In the genomic region with DNA sequence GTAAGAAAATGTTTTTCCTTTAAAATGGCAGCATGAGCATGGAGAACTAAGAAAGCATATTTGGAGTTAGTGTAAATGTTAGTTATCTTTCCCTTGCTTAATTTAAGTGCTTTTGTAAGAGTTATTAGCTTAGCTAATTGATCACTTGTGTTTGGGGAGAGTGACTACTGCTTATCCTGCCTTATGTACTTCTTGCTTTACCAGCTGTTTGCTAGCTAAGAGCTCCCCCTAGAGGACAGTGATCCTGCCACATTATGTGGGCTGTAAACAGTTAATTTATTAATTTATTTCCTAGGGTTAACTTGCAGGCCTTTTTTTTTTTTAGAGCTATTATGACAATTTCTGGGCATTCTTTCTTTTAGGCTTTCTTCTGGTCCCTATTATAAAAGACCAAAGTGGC, we compare ENCODE assay signal across 16 cellular contexts.
A peak's percentile ranks its signal among the peaks of the same experiment; 100 is the strongest.
DNase-seq lines count a peak whose midpoint lies in the region; ATAC-seq and TF ChIP-seq lines count a peak whose summit lies in the region.
"Had no signal": no experiment of that assay in that cellular context is flagged by ENCODE, and none has a peak within 500 bp of the region (broad histone marks: within the 10 kb centered on the region; RNA-seq: fewer than 3 reads in every experiment).

No MANE protein-coding gene starts in this region.

- peaks cover 84 to 89% of the 10 kb centered on the region in 2 experiments for H3K9me3 Mint-ChIP-seq in H9
- peaks cover 0 to 14% (median 3%) of the 10 kb centered on the region in 7 donors for H3K9me3 Mint-ChIP-seq in CD14-positive monocyte

- H3K14ac ChIP-seq in H9 (ENCODE audit: insufficient read depth, low read length) = no peak overlapping the region

- H3K4ac ChIP-seq in H9 (ENCODE audit: low read depth, low read length) = no peak overlapping the region

- H3K4me3 Mint-ChIP-seq in H9 (no peak overlapping the region), CD14-positive monocyte (no peak overlapping the region)
- H3K4me3 Mint-ChIP-seq: activated naive CD8-positive, alpha-beta T cell treated with anti-CD3 and anti-CD28 coated beads for 36 hours had no signal

- H2BK20ac ChIP-seq in H9 (ENCODE audit: low read depth, low read length, poor library complexity, severe bottlenecking) = no peak overlapping the region

- H3K27me3 ChIP-seq in DND-41 (ENCODE audit: insufficient read depth, low read length, poor library complexity) (no peaks in the 10 kb centered on the region), H9 (ENCODE audit: insufficient read depth, low read length) (no peaks in the 10 kb centered on the region)
- H3K27me3 ChIP-seq: esophagus muscularis mucosa, SJSA1, stomach had no signal

- H4K20me1 ChIP-seq in DND-41 (ENCODE audit: insufficient read depth, low read length) (no peaks in the 10 kb centered on the region), H9 (ENCODE audit: control insufficient read depth, insufficient read depth, insufficient read length) (no peaks in the 10 kb centered on the region)

- H3K9ac ChIP-seq in DND-41 (ENCODE audit: low read depth, low read length) (no peak overlapping the region), H9 (ENCODE audit: extremely low read depth, insufficient read length, low read length) (no peak overlapping the region)

- H3K79me2 ChIP-seq in DND-41 (ENCODE audit: insufficient read depth, low read length) (no peaks in the 10 kb centered on the region), H9 (ENCODE audit: insufficient read depth, low read length) (no peaks in the 10 kb centered on the region)

- H4K91ac ChIP-seq in H9 (ENCODE audit: insufficient read length, low read depth, low read length) = no peak overlapping the region

- H3K36me3 Mint-ChIP-seq in H9 (ENCODE audit: insufficient read depth in 1 of 3, low read depth in 3 of 3) (peaks cover 16 to 36% (median 17%) of the 10 kb centered on the region in 3 experiments), CD14-positive monocyte (no peaks in the 10 kb centered on the region)
- H3K36me3 Mint-ChIP-seq: activated naive CD8-positive, alpha-beta T cell treated with anti-CD3 and anti-CD28 coated beads for 36 hours had no signal

- H2AK5ac ChIP-seq in H9 (ENCODE audit: insufficient read length, low read length) = no peak overlapping the region

- no peak overlapping the region for H2BK15ac ChIP-seq in H9 (ENCODE audit: low read depth, low read length)

- no peak overlapping the region for H2BK12ac ChIP-seq in H9 (ENCODE audit: insufficient read length, low read depth, low read length)

- TF ChIP-seq CTCF in DND-41 (IDR thresholded peaks at IDR 0.05; ENCODE audit: borderline replicate concordance, extremely low read depth, low read length, poor library complexity, severe bottlenecking) (peak; percentile 13), H9 (conservative IDR thresholded peaks at IDR 0.05) (peak; percentile 59; the same call in 2 of the 3 replicates), epithelial cell of proximal tubule (conservative IDR thresholded peaks at IDR 0.05; ENCODE audit: low read depth, low read length) (peak; percentile 29), CD14-positive monocyte (IDR thresholded peaks at IDR 0.05) (no peak)

- H3K4me3 ChIP-seq in DND-41 (ENCODE audit: low read depth in 1 of 2, low read length in 2 of 2) (no peak overlapping the region), epithelial cell of proximal tubule (ENCODE audit: low read depth, low read length) (no peak overlapping the region)
- H3K4me3 ChIP-seq: esophagus muscularis mucosa, SJSA1, stomach had no signal

- no peaks in the 10 kb centered on the region for H3K9me3 ChIP-seq in DND-41 (ENCODE audit: insufficient read depth, low read length, severe bottlenecking)
- H3K9me3 ChIP-seq in H9 (ENCODE audit: control insufficient read depth, low read depth, low read length) = peaks cover 14% of the 10 kb centered on the region
- H3K9me3 ChIP-seq: SJSA1 had no signal

- H3K27ac ChIP-seq in DND-41 (ENCODE audit: low read length) = no peak overlapping the region
- no peak overlapping the region for H3K27ac ChIP-seq in H9 (ENCODE audit: insufficient read length, low read depth, low read length)
- H3K27ac ChIP-seq: esophagus muscularis mucosa, SJSA1, stomach had no signal

- H2AFZ ChIP-seq in DND-41 (ENCODE audit: low read depth, low read length) (no peak overlapping the region), H9 (ENCODE audit: low read length) (no peak overlapping the region)

- H3K27ac Mint-ChIP-seq in H9 (no peak overlapping the region), CD14-positive monocyte (no peak overlapping the region)
- H3K27ac Mint-ChIP-seq: activated naive CD8-positive, alpha-beta T cell treated with anti-CD3 and anti-CD28 coated beads for 36 hours had no signal

- no peaks in the 10 kb centered on the region for H3K79me1 ChIP-seq in H9 (ENCODE audit: insufficient read depth, low read depth, low read length, poor library complexity, severe bottlenecking)

- H3K4me1 Mint-ChIP-seq in H9 = peaks cover 0 to 2% of the 10 kb centered on the region in 2 experiments; a peak in 1 of 4 replicates
- H3K4me1 Mint-ChIP-seq in CD14-positive monocyte = no peaks in the 10 kb centered on the region
- H3K4me1 Mint-ChIP-seq: activated naive CD8-positive, alpha-beta T cell treated with anti-CD3 and anti-CD28 coated beads for 36 hours had no signal

- H3T11ph ChIP-seq in H9 (ENCODE audit: low read length) = no peak overlapping the region

- ATAC-seq in DND-41 (ENCODE audit: insufficient read depth, low read depth) (no peak), GM18867 (IDR thresholded peaks at IDR 0.05; ENCODE audit: unreplicated experiment) (no peak)
- ATAC-seq: HepG2 had no signal

- H3K4me1 ChIP-seq in DND-41 (ENCODE audit: insufficient read depth, low read length) = no peaks in the 10 kb centered on the region
- no peaks in the 10 kb centered on the region; the same call in 1 of the 2 replicates for H3K4me1 ChIP-seq in H9 (ENCODE audit: insufficient read depth, low read length)
- H3K4me1 ChIP-seq: esophagus muscularis mucosa, SJSA1, stomach had no signal

- no peak overlapping the region for H3K4me2 ChIP-seq in DND-41 (ENCODE audit: insufficient read depth, low read length)
- H3K4me2 ChIP-seq in H9 (ENCODE audit: insufficient read depth, insufficient read length, low read length) = no peak overlapping the region

- H3K23me2 ChIP-seq in H9 (ENCODE audit: insufficient read length, low read depth, low read length, poor library complexity, severe bottlenecking) = no peaks in the 10 kb centered on the region

- no peaks in the 10 kb centered on the region for H3K36me3 ChIP-seq in DND-41 (ENCODE audit: insufficient read depth, low read length)
- H3K36me3 ChIP-seq: esophagus muscularis mucosa, SJSA1, stomach had no signal

- no peak overlapping the region for H3K56ac ChIP-seq in H9 (ENCODE audit: insufficient read length, low read depth, low read length)

- no peak overlapping the region for H4K5ac ChIP-seq in H9 (ENCODE audit: insufficient read length, low read depth, low read length)

- H3K23ac ChIP-seq in H9 (ENCODE audit: insufficient read length, low read depth, low read length) = no peak overlapping the region

- no peak for DNase-seq in DND-41
- no peak for DNase-seq in H9
- peak; percentile 28 for DNase-seq in RKO (ENCODE audit: low spot score)
- DNase-seq in epithelial cell of proximal tubule (ENCODE audit: low read depth) = no peak
- DNase-seq in NCI-H2171 (lab: John Stamatoyannopoulos, UW) = no peak
- no peak for DNase-seq in NCI-H1105 (lab: John Stamatoyannopoulos, UW)
- no peak for DNase-seq in CD14-positive monocyte (ENCODE audit: low spot score)
- DNase-seq: activated naive CD8-positive, alpha-beta T cell treated with anti-CD3 and anti-CD28 coated beads for 36 hours; GDM1; NCI-H187; small intestine; stomach had no signal

- intact Hi-C loops in CD14-positive monocyte (cut with micrococcal nuclease) = no loop called here

- no peak overlapping the region for H2BK120ac ChIP-seq in H9 (ENCODE audit: low read depth, low read length, poor library complexity, severe bottlenecking)

- no peak overlapping the region for H2BK5ac ChIP-seq in H9 (ENCODE audit: insufficient read length, low read length)

- no peak overlapping the region for H4K8ac ChIP-seq in H9 (replicated peaks; ENCODE audit: insufficient read length, low read depth, low read length)

- H3K18ac ChIP-seq in H9 (ENCODE audit: insufficient read length, low read depth, low read length) = no peak overlapping the region

- H3K27me3 Mint-ChIP-seq in H9 (ENCODE audit: low read depth) (no peaks in the 10 kb centered on the region; the same call in 1 of the 2 replicates), CD14-positive monocyte (ENCODE audit: low read depth in 3 of 3) (no peaks in the 10 kb centered on the region)
- H3K27me3 Mint-ChIP-seq: activated naive CD8-positive, alpha-beta T cell treated with anti-CD3 and anti-CD28 coated beads for 36 hours had no signal
